Comparison of ENCODE assay signal across 2 cellular contexts in genomic region chr12:43692064-43692463, GRCh38.
A peak's percentile ranks its signal among the peaks of the same experiment; 100 is the strongest.
TF ChIP-seq lines count a peak whose summit lies in the region.

No MANE protein-coding gene starts in this region.

TF ChIP-seq in SK-N-SH, 30 proteins besides CTCF, POLR2A, EP300 and RAD21:
- no peak for TF ChIP-seq SIN3A (IDR thresholded peaks at IDR 0.05; ENCODE audit: borderline replicate concordance, low read depth, low read length)
- peak; percentile 5; the same call in 1 of the 2 replicates for TF ChIP-seq JUND (IDR thresholded peaks at IDR 0.05)
- TF ChIP-seq MEF2A (IDR thresholded peaks at IDR 0.05; ENCODE audit: borderline replicate concordance, low read depth) = no peak
- peak; percentile 34; the same call in 1 of the 2 replicates for TF ChIP-seq FOSL2 (IDR thresholded peaks at IDR 0.05; ENCODE audit: borderline replicate concordance, low read depth)
- 0 out of 2 replicates have a peak, but pooled peaks have one; percentile 19 for TF ChIP-seq TCF12 (IDR thresholded peaks at IDR 0.05)
- TF ChIP-seq FOXM1 (IDR thresholded peaks at IDR 0.05; ENCODE audit: low read depth) = no peak
- no peak for TF ChIP-seq RCOR1 (IDR thresholded peaks at IDR 0.05; ENCODE audit: low read length)
- no peak for TF ChIP-seq POLR2AphosphoS5 (IDR thresholded peaks at IDR 0.05; ENCODE audit: low read depth, low read length)

TF ChIP-seq in SK-N-SH treated with all-trans-retinoic acid at 6 μM for 48 hours, 23 proteins besides CTCF, POLR2A, EP300 and RAD21:
- TF ChIP-seq ZNF565 (CRISPR knock-in tag; conservative IDR thresholded peaks at IDR 0.05; ENCODE audit: low read depth) (no peak), GLIS3 (CRISPR knock-in tag; IDR thresholded peaks at IDR 0.05) (no peak), ISL1 (CRISPR knock-in tag; IDR thresholded peaks at IDR 0.05) (no peak), RARB (CRISPR knock-in tag; IDR thresholded peaks at IDR 0.05) (no peak), TCF4 (CRISPR knock-in tag; IDR thresholded peaks at IDR 0.05; ENCODE audit: borderline replicate concordance) (no peak), TOX (CRISPR knock-in tag; IDR thresholded peaks at IDR 0.05; ENCODE audit: borderline replicate concordance) (no peak), OSR1 (CRISPR knock-in tag; IDR thresholded peaks at IDR 0.05) (no peak), ZFP30 (CRISPR knock-in tag; IDR thresholded peaks at IDR 0.05) (no peak), CSDC2 (CRISPR knock-in tag; IDR thresholded peaks at IDR 0.05) (no peak), CREB5 (CRISPR knock-in tag; IDR thresholded peaks at IDR 0.05; ENCODE audit: low read depth) (no peak), SNAI2 (CRISPR knock-in tag; IDR thresholded peaks at IDR 0.05) (no peak), ZFP3 (CRISPR knock-in tag; IDR thresholded peaks at IDR 0.05) (no peak)
- TF ChIP-seq, protein P1, sequence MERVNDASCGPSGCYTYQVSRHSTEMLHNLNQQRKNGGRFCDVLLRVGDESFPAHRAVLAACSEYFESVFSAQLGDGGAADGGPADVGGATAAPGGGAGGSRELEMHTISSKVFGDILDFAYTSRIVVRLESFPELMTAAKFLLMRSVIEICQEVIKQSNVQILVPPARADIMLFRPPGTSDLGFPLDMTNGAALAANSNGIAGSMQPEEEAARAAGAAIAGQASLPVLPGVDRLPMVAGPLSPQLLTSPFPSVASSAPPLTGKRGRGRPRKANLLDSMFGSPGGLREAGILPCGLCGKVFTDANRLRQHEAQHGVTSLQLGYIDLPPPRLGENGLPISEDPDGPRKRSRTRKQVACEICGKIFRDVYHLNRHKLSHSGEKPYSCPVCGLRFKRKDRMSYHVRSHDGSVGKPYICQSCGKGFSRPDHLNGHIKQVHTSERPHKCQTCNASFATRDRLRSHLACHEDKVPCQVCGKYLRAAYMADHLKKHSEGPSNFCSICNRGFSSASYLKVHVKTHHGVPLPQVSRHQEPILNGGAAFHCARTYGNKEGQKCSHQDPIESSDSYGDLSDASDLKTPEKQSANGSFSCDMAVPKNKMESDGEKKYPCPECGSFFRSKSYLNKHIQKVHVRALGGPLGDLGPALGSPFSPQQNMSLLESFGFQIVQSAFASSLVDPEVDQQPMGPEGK (CRISPR knock-in tag; IDR thresholded peaks at IDR 0.05; ENCODE audit: borderline replicate concordance) = no peak
TF ChIP-seq in SK-N-SH treated with all-trans-retinoic acid at 6 μM for 48 hours: peak in this region for 0.
